ENCODE assay signal across 9 cellular contexts in genomic region chrX:41332005-41332404, GRCh38. TPM values are rescaled to one million over a fixed set of nuclear protein-coding genes. Genes with fewer than 3 reads are reported as not detected.
DNase-seq lines count a peak whose midpoint lies in the region; ATAC-seq and TF ChIP-seq lines count a peak whose summit lies in the region.
"Had no signal": no experiment of that assay in that cellular context is flagged by ENCODE, and none has a peak within 500 bp of the region (broad histone marks: within the 10 kb centered on the region; RNA-seq: fewer than 3 reads in every experiment).

No MANE protein-coding gene starts in this region.

- H3K27ac ChIP-seq in BLaER1 (peak overlapping the region; percentile 97; the same call in 1 of the 2 replicates), KMS-11 (peak overlapping the region; percentile 98)

- TF ChIP-seq CTCF in KMS-11 (conservative IDR thresholded peaks at IDR 0.05; ENCODE audit: low read depth, low read length): no peak

- H3K9me3 Mint-ChIP-seq in central memory CD8-positive, alpha-beta T cell: no peaks in the 10 kb centered on the region
- peaks cover 0 to 8% (median 0%) of the 10 kb centered on the region in 9 donors for H3K9me3 Mint-ChIP-seq in naive thymus-derived CD8-positive, alpha-beta T cell

- H3K27me3 ChIP-seq in BLaER1 (peaks cover 41% of the 10 kb centered on the region), KMS-11 (ENCODE audit: insufficient read depth, low read depth) (no peaks in the 10 kb centered on the region)

- H3K36me3 ChIP-seq in BLaER1: peaks cover 6% of the 10 kb centered on the region; the same call in 1 of the 2 replicates
- no peaks in the 10 kb centered on the region for H3K36me3 ChIP-seq in KMS-11 (ENCODE audit: insufficient read depth)

- H3K4me1 Mint-ChIP-seq in central memory CD8-positive, alpha-beta T cell: peaks cover 17% of the 10 kb centered on the region
- H3K4me1 Mint-ChIP-seq in naive thymus-derived CD8-positive, alpha-beta T cell: peaks cover 3 to 30% (median 18%) of the 10 kb centered on the region in 4 donors

- peak overlapping the region; percentile 98 for H3K4me3 Mint-ChIP-seq in central memory CD8-positive, alpha-beta T cell
- H3K4me3 Mint-ChIP-seq in naive thymus-derived CD8-positive, alpha-beta T cell: peak overlapping the region; percentile 90 to 99 (median 97)

- peak overlapping the region; percentile 100 for H3K27ac Mint-ChIP-seq in central memory CD8-positive, alpha-beta T cell (ENCODE audit: low read depth)
- H3K27ac Mint-ChIP-seq in naive thymus-derived CD8-positive, alpha-beta T cell: peak overlapping the region; percentile 97 to 100 (median 100)

- DNase-seq in central memory CD8-positive, alpha-beta T cell (ENCODE audit: low spot score in 2 of 2): no peak
- DNase-seq in naive thymus-derived CD8-positive, alpha-beta T cell: no peak
- no peak for DNase-seq in germinal center (ENCODE audit: low spot score)
- DNase-seq: effector CD8-positive, alpha-beta T cell had no signal

- POLR2A ChIA-PET in naive thymus-derived CD8-positive, alpha-beta T cell (lab: Charles Lee): interaction anchor here (1.1 to 2.0 kb wide), 2 partner anchors 9 to 21 kb away, joined by 3 to 8 read pairs; no protein-coding TSS in a partner anchor

- no peak for ATAC-seq in central memory CD8-positive, alpha-beta T cell (replicated peaks; ENCODE audit: extremely low read depth, poor library complexity, severe bottlenecking)
- ATAC-seq in naive thymus-derived CD8-positive, alpha-beta T cell: no peak
- no peak for ATAC-seq in HG03280 (IDR thresholded peaks at IDR 0.05; ENCODE audit: unreplicated experiment)
- no peak for ATAC-seq in GM19397 (IDR thresholded peaks at IDR 0.05; ENCODE audit: unreplicated experiment)
- ATAC-seq in HG03378 (IDR thresholded peaks at IDR 0.05; ENCODE audit: unreplicated experiment): no peak

- H3K79me2 ChIP-seq in KMS-11 (ENCODE audit: insufficient read depth, low read depth): peaks cover 28% of the 10 kb centered on the region

- H3K4me2 ChIP-seq in BLaER1 (peak overlapping the region; percentile 97), KMS-11 (peak overlapping the region; percentile 82)

- peaks cover 49% of the 10 kb centered on the region for H3K36me3 Mint-ChIP-seq in central memory CD8-positive, alpha-beta T cell (ENCODE audit: insufficient read depth)
- peaks cover 0 to 12% (median 7%) of the 10 kb centered on the region in 3 donors for H3K36me3 Mint-ChIP-seq in naive thymus-derived CD8-positive, alpha-beta T cell

- peaks cover 56% of the 10 kb centered on the region for H4K20me1 ChIP-seq in BLaER1
- H4K20me1 ChIP-seq in KMS-11 (ENCODE audit: insufficient read depth): peaks cover 20% of the 10 kb centered on the region

- no peaks in the 10 kb centered on the region for H3K27me3 Mint-ChIP-seq in central memory CD8-positive, alpha-beta T cell
- peaks cover 0 to 5% (median 0%) of the 10 kb centered on the region in 5 donors for H3K27me3 Mint-ChIP-seq in naive thymus-derived CD8-positive, alpha-beta T cell

- peak overlapping the region; percentile 89 for H3K4me3 ChIP-seq in BLaER1
- H3K4me3 ChIP-seq in KMS-11 (IDR thresholded peaks at IDR 0.05; ENCODE audit: insufficient read depth, low read depth, low read length): no peak overlapping the region

- H3K4me1 ChIP-seq in BLaER1: peaks cover 53% of the 10 kb centered on the region
- H3K4me1 ChIP-seq in KMS-11 (ENCODE audit: low read depth, poor library complexity, severe bottlenecking): peaks cover 24% of the 10 kb centered on the region

- no peaks in the 10 kb centered on the region for H3K9me3 ChIP-seq in BLaER1

- peak overlapping the region; percentile 99 for H3K9ac ChIP-seq in BLaER1
- peak overlapping the region; percentile 95; the same call in 1 of the 2 replicates for H3K9ac ChIP-seq in KMS-11

- H2AFZ ChIP-seq in KMS-11 (ENCODE audit: low read depth): no peak overlapping the region; the same call in 1 of the 2 replicates

RNA-seq across cellular contexts. Expression of gene DDX3X, which starts 2.0 kb away (rescaled TPM):
- total RNA-seq in naive thymus-derived CD8-positive, alpha-beta T cell: 100 to 1,000 TPM; 340 to 373 TPM
- polyA plus RNA-seq in naive thymus-derived CD8-positive, alpha-beta T cell: 100 to 1,000 TPM; 181 to 272 (median 215) TPM
